1 cellular context compared by ENCODE assay signal in the genomic region with DNA sequence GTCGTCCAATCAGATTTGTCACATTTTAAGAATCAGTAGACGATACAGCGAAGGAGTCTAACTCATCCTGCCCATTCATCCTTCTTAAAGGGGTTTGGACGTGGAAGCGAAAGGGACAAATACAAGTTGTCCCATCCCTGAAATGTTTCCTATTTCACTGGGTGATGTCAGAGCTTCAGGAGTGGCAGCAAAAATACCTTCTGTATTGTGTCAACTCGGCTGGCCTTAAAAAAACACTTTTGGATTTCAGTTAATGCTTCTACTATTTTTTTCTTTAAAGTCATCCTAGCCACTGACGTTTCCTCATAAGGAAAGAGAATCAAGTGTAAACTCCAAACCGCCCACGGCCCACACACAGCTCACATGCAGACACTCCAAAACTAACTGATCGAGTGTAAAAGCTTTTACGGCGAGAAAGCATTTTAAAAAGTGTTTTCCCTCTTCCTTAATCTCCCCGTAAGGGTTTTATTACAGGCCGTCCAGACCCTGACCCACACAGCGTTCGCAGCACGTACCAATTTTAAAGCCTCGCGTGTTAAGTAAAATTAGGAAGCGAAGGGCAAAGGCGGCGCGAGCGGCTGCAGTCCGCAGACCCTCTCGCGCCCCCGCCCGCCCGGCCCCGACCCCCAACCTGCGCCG.
TF ChIP-seq lines count a peak whose summit lies in the region.

No MANE protein-coding gene starts in this region.

TF ChIP-seq in HepG2, 621 proteins besides CTCF, POLR2A, EP300 and RAD21 (continued from another document):
- TF ChIP-seq MYC (CRISPR knock-in tag; IDR thresholded peaks at IDR 0.05; ENCODE audit: borderline replicate concordance) (no peak), ZNF883 (CRISPR knock-in tag; IDR thresholded peaks at IDR 0.05; ENCODE audit: not compliant biosample characterization) (no peak), PITX1 (CRISPR knock-in tag; IDR thresholded peaks at IDR 0.05) (no peak; the same call in 1 of the 2 replicates), ZNF3 (CRISPR knock-in tag; IDR thresholded peaks at IDR 0.05) (no peak), FOXK2 (IDR thresholded peaks at IDR 0.05) (no peak), KMT2B (CRISPR knock-in tag; IDR thresholded peaks at IDR 0.05) (no peak), HOXA9 (CRISPR knock-in tag; IDR thresholded peaks at IDR 0.05; ENCODE audit: borderline replicate concordance) (no peak), ZMYM3 (CRISPR knock-in tag; IDR thresholded peaks at IDR 0.05) (no peak), ZNF776 (CRISPR knock-in tag; IDR thresholded peaks at IDR 0.05) (no peak), ZNF780A (CRISPR knock-in tag; IDR thresholded peaks at IDR 0.05) (no peak), ZNF12 (CRISPR knock-in tag; IDR thresholded peaks at IDR 0.05) (no peak), ZNF274 (CRISPR knock-in tag; IDR thresholded peaks at IDR 0.05) (no peak), WIZ (CRISPR knock-in tag; IDR thresholded peaks at IDR 0.05) (no peak), MBNL3 (CRISPR knock-in tag; conservative IDR thresholded peaks at IDR 0.05) (no peak), MTA1 (CRISPR knock-in tag; IDR thresholded peaks at IDR 0.05; ENCODE audit: borderline replicate concordance) (no peak), NFKBIZ (CRISPR knock-in tag; IDR thresholded peaks at IDR 0.05) (no peak), ZSCAN22 (CRISPR knock-in tag; IDR thresholded peaks at IDR 0.05) (no peak), EED (CRISPR knock-in tag; IDR thresholded peaks at IDR 0.05) (no peak), NR2F6 (IDR thresholded peaks at IDR 0.05) (no peak), NR2F6 (CRISPR knock-in tag; IDR thresholded peaks at IDR 0.05) (0 out of 2 replicates have a peak, but pooled peaks have one; percentile 11)
- TF ChIP-seq, protein P1, sequence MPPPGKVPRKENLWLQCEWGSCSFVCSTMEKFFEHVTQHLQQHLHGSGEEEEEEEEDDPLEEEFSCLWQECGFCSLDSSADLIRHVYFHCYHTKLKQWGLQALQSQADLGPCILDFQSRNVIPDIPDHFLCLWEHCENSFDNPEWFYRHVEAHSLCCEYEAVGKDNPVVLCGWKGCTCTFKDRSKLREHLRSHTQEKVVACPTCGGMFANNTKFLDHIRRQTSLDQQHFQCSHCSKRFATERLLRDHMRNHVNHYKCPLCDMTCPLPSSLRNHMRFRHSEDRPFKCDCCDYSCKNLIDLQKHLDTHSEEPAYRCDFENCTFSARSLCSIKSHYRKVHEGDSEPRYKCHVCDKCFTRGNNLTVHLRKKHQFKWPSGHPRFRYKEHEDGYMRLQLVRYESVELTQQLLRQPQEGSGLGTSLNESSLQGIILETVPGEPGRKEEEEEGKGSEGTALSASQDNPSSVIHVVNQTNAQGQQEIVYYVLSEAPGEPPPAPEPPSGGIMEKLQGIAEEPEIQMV (CRISPR knock-in tag; IDR thresholded peaks at IDR 0.05; ENCODE audit: low read depth) = no peak
- TF ChIP-seq, protein P2, sequence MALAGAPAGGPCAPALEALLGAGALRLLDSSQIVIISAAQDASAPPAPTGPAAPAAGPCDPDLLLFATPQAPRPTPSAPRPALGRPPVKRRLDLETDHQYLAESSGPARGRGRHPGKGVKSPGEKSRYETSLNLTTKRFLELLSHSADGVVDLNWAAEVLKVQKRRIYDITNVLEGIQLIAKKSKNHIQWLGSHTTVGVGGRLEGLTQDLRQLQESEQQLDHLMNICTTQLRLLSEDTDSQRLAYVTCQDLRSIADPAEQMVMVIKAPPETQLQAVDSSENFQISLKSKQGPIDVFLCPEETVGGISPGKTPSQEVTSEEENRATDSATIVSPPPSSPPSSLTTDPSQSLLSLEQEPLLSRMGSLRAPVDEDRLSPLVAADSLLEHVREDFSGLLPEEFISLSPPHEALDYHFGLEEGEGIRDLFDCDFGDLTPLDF (CRISPR knock-in tag; IDR thresholded peaks at IDR 0.05) = no peak
- TF ChIP-seq, protein P3, sequence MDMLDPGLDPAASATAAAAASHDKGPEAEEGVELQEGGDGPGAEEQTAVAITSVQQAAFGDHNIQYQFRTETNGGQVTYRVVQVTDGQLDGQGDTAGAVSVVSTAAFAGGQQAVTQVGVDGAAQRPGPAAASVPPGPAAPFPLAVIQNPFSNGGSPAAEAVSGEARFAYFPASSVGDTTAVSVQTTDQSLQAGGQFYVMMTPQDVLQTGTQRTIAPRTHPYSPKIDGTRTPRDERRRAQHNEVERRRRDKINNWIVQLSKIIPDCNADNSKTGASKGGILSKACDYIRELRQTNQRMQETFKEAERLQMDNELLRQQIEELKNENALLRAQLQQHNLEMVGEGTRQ (IDR thresholded peaks at IDR 0.05; ENCODE audit: low read depth, low read length) = no peak
- TF ChIP-seq, protein P3 (CRISPR knock-in tag; IDR thresholded peaks at IDR 0.05; ENCODE audit: borderline replicate concordance) = no peak; the same call in 1 of the 2 replicates
- TF ChIP-seq, protein P4, sequence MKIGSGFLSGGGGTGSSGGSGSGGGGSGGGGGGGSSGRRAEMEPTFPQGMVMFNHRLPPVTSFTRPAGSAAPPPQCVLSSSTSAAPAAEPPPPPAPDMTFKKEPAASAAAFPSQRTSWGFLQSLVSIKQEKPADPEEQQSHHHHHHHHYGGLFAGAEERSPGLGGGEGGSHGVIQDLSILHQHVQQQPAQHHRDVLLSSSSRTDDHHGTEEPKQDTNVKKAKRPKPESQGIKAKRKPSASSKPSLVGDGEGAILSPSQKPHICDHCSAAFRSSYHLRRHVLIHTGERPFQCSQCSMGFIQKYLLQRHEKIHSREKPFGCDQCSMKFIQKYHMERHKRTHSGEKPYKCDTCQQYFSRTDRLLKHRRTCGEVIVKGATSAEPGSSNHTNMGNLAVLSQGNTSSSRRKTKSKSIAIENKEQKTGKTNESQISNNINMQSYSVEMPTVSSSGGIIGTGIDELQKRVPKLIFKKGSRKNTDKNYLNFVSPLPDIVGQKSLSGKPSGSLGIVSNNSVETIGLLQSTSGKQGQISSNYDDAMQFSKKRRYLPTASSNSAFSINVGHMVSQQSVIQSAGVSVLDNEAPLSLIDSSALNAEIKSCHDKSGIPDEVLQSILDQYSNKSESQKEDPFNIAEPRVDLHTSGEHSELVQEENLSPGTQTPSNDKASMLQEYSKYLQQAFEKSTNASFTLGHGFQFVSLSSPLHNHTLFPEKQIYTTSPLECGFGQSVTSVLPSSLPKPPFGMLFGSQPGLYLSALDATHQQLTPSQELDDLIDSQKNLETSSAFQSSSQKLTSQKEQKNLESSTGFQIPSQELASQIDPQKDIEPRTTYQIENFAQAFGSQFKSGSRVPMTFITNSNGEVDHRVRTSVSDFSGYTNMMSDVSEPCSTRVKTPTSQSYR (CRISPR knock-in tag; IDR thresholded peaks at IDR 0.05; ENCODE audit: borderline replicate concordance) = no peak; the same call in 1 of the 2 replicates
- TF ChIP-seq, protein P5, sequence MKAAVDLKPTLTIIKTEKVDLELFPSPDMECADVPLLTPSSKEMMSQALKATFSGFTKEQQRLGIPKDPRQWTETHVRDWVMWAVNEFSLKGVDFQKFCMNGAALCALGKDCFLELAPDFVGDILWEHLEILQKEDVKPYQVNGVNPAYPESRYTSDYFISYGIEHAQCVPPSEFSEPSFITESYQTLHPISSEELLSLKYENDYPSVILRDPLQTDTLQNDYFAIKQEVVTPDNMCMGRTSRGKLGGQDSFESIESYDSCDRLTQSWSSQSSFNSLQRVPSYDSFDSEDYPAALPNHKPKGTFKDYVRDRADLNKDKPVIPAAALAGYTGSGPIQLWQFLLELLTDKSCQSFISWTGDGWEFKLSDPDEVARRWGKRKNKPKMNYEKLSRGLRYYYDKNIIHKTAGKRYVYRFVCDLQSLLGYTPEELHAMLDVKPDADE (CRISPR knock-in tag; IDR thresholded peaks at IDR 0.05) = no peak
TF ChIP-seq in HepG2: peak in this region for 55.
